ENCODE assay signal across 8 cellular contexts in genomic region chr1:211514030-211514754, GRCh38. TPM values are rescaled to one million over a fixed set of nuclear protein-coding genes. Genes with fewer than 3 reads are reported as not detected.
DNase-seq lines count a peak whose midpoint lies in the region; ATAC-seq and TF ChIP-seq lines count a peak whose summit lies in the region.

No MANE protein-coding gene starts in this region.

- peak overlapping the region; percentile 79 for H3K4me3 Mint-ChIP-seq in activated naive CD8-positive, alpha-beta T cell

- H3K4me1 Mint-ChIP-seq in activated naive CD8-positive, alpha-beta T cell (ENCODE audit: low read depth): peaks cover 22% of the 10 kb centered on the region

- no peak for TF ChIP-seq POLR2A in vagina (IDR thresholded peaks at IDR 0.05)

- H3K27me3 Mint-ChIP-seq in activated naive CD8-positive, alpha-beta T cell: peaks cover 2% of the 10 kb centered on the region

- peak; percentile 72 for ATAC-seq in HG02642 (IDR thresholded peaks at IDR 0.05; ENCODE audit: poor library complexity, unreplicated experiment)
- peak; percentile 82 to 92 (median 84) for ATAC-seq in psoas muscle

- no peaks in the 10 kb centered on the region for H3K9me3 Mint-ChIP-seq in activated naive CD8-positive, alpha-beta T cell (ENCODE audit: low read depth)

- no peak overlapping the region for H3K4me3 ChIP-seq in psoas muscle
- H3K4me3 ChIP-seq in vagina: no peak overlapping the region

- H3K36me3 ChIP-seq in psoas muscle (ENCODE audit: insufficient read depth in 1 of 2, low read depth in 1 of 2) (no peaks in the 10 kb centered on the region), vagina (no peaks in the 10 kb centered on the region)

- intact Hi-C loops in cardiac septum (cut with DNase I) (loop anchor here (2.0 to 5.0 kb wide), 4 partner anchors 37 to 187 kb away; partner anchors contain the start of gene TRAF5), psoas muscle (cut with DNase I) (loop anchor here in 1 of 2 donors (2.0 to 10.0 kb wide), 3 partner anchors 141 to 1109 kb away; partner anchors contain the start of gene TRAF5), vagina (cut with DNase I) (loop anchor here (10.0 kb wide), 1 partner anchor 141 kb away; no protein-coding TSS in a partner anchor)

- no peaks in the 10 kb centered on the region for H3K4me1 ChIP-seq in psoas muscle
- peaks cover 21% of the 10 kb centered on the region for H3K4me1 ChIP-seq in vagina

- H3K27ac Mint-ChIP-seq in activated naive CD8-positive, alpha-beta T cell: peak overlapping the region; percentile 28

- H3K9me3 ChIP-seq in psoas muscle (no peaks in the 10 kb centered on the region), vagina (no peaks in the 10 kb centered on the region)

- H3K36me3 Mint-ChIP-seq in activated naive CD8-positive, alpha-beta T cell: no peaks in the 10 kb centered on the region

- 37 to 39% (median 37%) methylated on average over 28 of the region's 28 CpGs for WGBS in psoas muscle, 3 donors

- H3K27me3 ChIP-seq in psoas muscle (ENCODE audit: insufficient read depth in 3 of 3, low read length in 2 of 3) (peaks cover 0 to 11% (median 0%) of the 10 kb centered on the region in 3 donors), vagina (no peaks in the 10 kb centered on the region)

- TF ChIP-seq CTCF in GM12873 (IDR thresholded peaks at IDR 0.05; ENCODE audit: insufficient read depth, low read depth, low read length, missing control alignments): peak; percentile 90
- peak; percentile 66 for TF ChIP-seq CTCF in psoas muscle (IDR thresholded peaks at IDR 0.05)
- TF ChIP-seq CTCF in vagina (IDR thresholded peaks at IDR 0.05): peak; percentile 48 to 66 (median 60)

- DNase-seq in NCI-H1092 treated with DMSO at 0.1 percent for 48 hours (lab: John Stamatoyannopoulos, UW): peak; percentile 81
- DNase-seq in SKM-1 treated with dmso at 0.1 percent for 144 hours (lab: John Stamatoyannopoulos, UW; ENCODE audit: unreplicated experiment): peak; percentile 93
- peak; percentile 87 for DNase-seq in cardiac septum (ENCODE audit: low spot score)
- DNase-seq in psoas muscle: peak; percentile 74 to 84
- no peak for DNase-seq in vagina (ENCODE audit: extremely low spot score in 2 of 2)

- H3K27ac ChIP-seq in psoas muscle: no peak overlapping the region
- H3K27ac ChIP-seq in vagina: peak overlapping the region; percentile 21

RNA-seq across cellular contexts. Expression of gene RD3, which starts 22.2 kb away (rescaled TPM):
- total RNA-seq in cardiac septum (not detected), psoas muscle (not detected), vagina (1.5 TPM)
- polyA plus RNA-seq in psoas muscle: under 1 TPM in 2 of 3 donors, not detected in 1; 0.03 to 0.10 TPM

Comparison
In these comparisons a context has a peak if more than half of its experiments do, and no peak if none do; other contexts are left out.
1. DNase-seq: peak in NCI-H1092 treated with DMSO at 0.1 percent for 48 hours (single experiment), SKM-1 treated with dmso at 0.1 percent for 144 hours (single experiment), cardiac septum (single experiment) and psoas muscle (2 of 2); none in vagina (0 of 2).
2. Peak in every context shown above with its lines, with median percentiles within 50 percentile points of each other: CTCF ChIP-seq.